1 cellular context compared by ENCODE assay signal in genomic region chr2:65112630-65113029, GRCh38.
TF ChIP-seq lines count a peak whose summit lies in the region.

No MANE protein-coding gene starts in this region.

TF ChIP-seq in HCT116, 20 proteins besides CTCF, POLR2A, EP300 and RAD21 (continued from another document):
- no peak for TF ChIP-seq REST (IDR thresholded peaks at IDR 0.05; ENCODE audit: low read depth)
- no peak for TF ChIP-seq EGR1 (IDR thresholded peaks at IDR 0.05; ENCODE audit: low read depth)
- no peak for TF ChIP-seq FOSL1 (IDR thresholded peaks at IDR 0.05; ENCODE audit: low read depth)
